ENCODE assay signal across 20 cellular contexts in the genomic region with DNA sequence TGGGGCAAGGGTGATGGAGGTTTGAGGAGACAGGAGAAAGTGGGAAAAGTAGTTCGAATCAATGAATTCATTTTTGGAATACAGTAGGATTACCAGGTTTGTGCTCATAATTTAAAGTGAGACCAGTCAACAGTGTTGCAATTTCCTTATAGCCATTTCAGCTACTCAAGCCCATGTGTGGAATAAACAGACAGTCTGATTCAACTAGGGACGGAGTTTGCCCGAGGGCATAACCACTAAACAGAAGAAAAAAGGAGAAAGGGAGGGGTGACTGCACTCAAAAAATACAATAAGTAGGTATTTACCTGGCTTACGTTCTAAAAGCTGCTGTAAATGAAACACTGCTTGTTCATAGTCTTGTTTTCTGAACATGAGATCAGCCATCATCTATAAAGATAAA. TPM values are rescaled to one million over a fixed set of nuclear protein-coding genes. Genes with fewer than 3 reads are reported as not detected.
DNase-seq lines count a peak whose midpoint lies in the region; TF ChIP-seq lines count a peak whose summit lies in the region.
"Had no signal": no experiment of that assay in that cellular context is flagged by ENCODE, and none has a peak within 500 bp of the region (broad histone marks: within the 10 kb centered on the region; RNA-seq: fewer than 3 reads in every experiment).

No MANE protein-coding gene starts in this region.

- H3K27ac Mint-ChIP-seq in mesothelial cell of epicardium (peak overlapping the region; percentile 19), H9 (0 out of 7 replicates have a peak overlapping the region, but pooled peaks of 1 of the 3 experiments have one; percentile 0)
- H3K27ac Mint-ChIP-seq: activated CD4-positive, alpha-beta memory T cell treated with anti-CD3 and anti-CD28 coated beads, Interleukin-2, amount 10 ng/mL, durations not matched to agents 7 days and 5 days; GM23338; stimulated activated naive B cell treated with anti-CD40 and anti-IgM and Interleukin-4, amounts not matched to agents 10 μg/mL and 1 μg/mL and 100 μg/mL, for 72 hours had no signal

- no peak overlapping the region for H3K14ac ChIP-seq in H9 (ENCODE audit: insufficient read depth, low read length)

- no peak overlapping the region for H4K5ac ChIP-seq in H9 (ENCODE audit: insufficient read length, low read depth, low read length)

- no peak overlapping the region for H2BK120ac ChIP-seq in H9 (ENCODE audit: low read depth, low read length, poor library complexity, severe bottlenecking)

- peaks cover 0 to 8% of the 10 kb centered on the region in 2 donors for H3K4me1 ChIP-seq in breast epithelium
- no peaks in the 10 kb centered on the region for H3K4me1 ChIP-seq in SJCRH30
- H3K4me1 ChIP-seq in H9 (ENCODE audit: insufficient read depth, low read length), result no peaks in the 10 kb centered on the region

- peaks cover 42% of the 10 kb centered on the region for H3K36me3 Mint-ChIP-seq in mesothelial cell of epicardium
- peaks cover 16 to 51% (median 50%) of the 10 kb centered on the region in 3 experiments; a peak in 6 of 7 replicates for H3K36me3 Mint-ChIP-seq in H9 (ENCODE audit: insufficient read depth in 1 of 3, low read depth in 3 of 3)

- H3K23ac ChIP-seq in H9 (ENCODE audit: insufficient read length, low read depth, low read length), result no peak overlapping the region

- H3K9me3 ChIP-seq in breast epithelium, result no peaks in the 10 kb centered on the region
- no peaks in the 10 kb centered on the region for H3K9me3 ChIP-seq in SJCRH30 (replicated peaks)
- no peaks in the 10 kb centered on the region for H3K9me3 ChIP-seq in H9 (ENCODE audit: control insufficient read depth, low read depth, low read length)
- H3K9me3 ChIP-seq: BLaER1, heart right ventricle, ovary, upper lobe of left lung had no signal

- peaks cover 10% of the 10 kb centered on the region for H3K4me1 Mint-ChIP-seq in mesothelial cell of epicardium
- H3K4me1 Mint-ChIP-seq in H9, result peaks cover 6 to 8% of the 10 kb centered on the region in 2 experiments
- H3K4me1 Mint-ChIP-seq: GM23338 had no signal

- H4K8ac ChIP-seq in H9 (replicated peaks; ENCODE audit: insufficient read length, low read depth, low read length), result no peak overlapping the region

- H3K27me3 ChIP-seq in breast epithelium (no peaks in the 10 kb centered on the region), SJCRH30 (no peaks in the 10 kb centered on the region), H9 (ENCODE audit: insufficient read depth, low read length) (no peaks in the 10 kb centered on the region)
- H3K27me3 ChIP-seq: BLaER1, heart right ventricle, ovary, upper lobe of left lung had no signal

- no peak overlapping the region for H4K91ac ChIP-seq in H9 (ENCODE audit: insufficient read length, low read depth, low read length)

- intact Hi-C loops in breast epithelium (cut with DNase I; ENCODE audit: low total_unique reads), result no loop called here

- H3K23me2 ChIP-seq in H9 (ENCODE audit: insufficient read length, low read depth, low read length, poor library complexity, severe bottlenecking), result no peaks in the 10 kb centered on the region

- TF ChIP-seq CTCF in breast epithelium (IDR thresholded peaks at IDR 0.05), result no peak
- TF ChIP-seq CTCF in mesothelial cell of epicardium (IDR thresholded peaks at IDR 0.05; ENCODE audit: unreplicated experiment), result no peak
- TF ChIP-seq CTCF in H9 (conservative IDR thresholded peaks at IDR 0.05), result no peak

- H4K20me1 ChIP-seq in H9 (ENCODE audit: control insufficient read depth, insufficient read depth, insufficient read length), result no peaks in the 10 kb centered on the region
- H4K20me1 ChIP-seq: BLaER1 had no signal

- no peak for TF ChIP-seq POLR2A in breast epithelium (IDR thresholded peaks at IDR 0.05)

- no peak overlapping the region for H3K4me3 Mint-ChIP-seq in mesothelial cell of epicardium
- H3K4me3 Mint-ChIP-seq in H9, result no peak overlapping the region
- H3K4me3 Mint-ChIP-seq: activated CD4-positive, alpha-beta memory T cell treated with anti-CD3 and anti-CD28 coated beads, Interleukin-2, amount 10 ng/mL, durations not matched to agents 7 days and 5 days; GM23338; stimulated activated naive B cell treated with anti-CD40 and anti-IgM and Interleukin-4, amounts not matched to agents 10 μg/mL and 1 μg/mL and 100 μg/mL, for 72 hours had no signal

- H2AFZ ChIP-seq in H9 (ENCODE audit: low read length), result no peak overlapping the region
- H2AFZ ChIP-seq: GM23338 had no signal

- H2BK5ac ChIP-seq in H9 (ENCODE audit: insufficient read length, low read length), result no peak overlapping the region

- no peak overlapping the region for H2BK12ac ChIP-seq in H9 (ENCODE audit: insufficient read length, low read depth, low read length)

- H3K56ac ChIP-seq in H9 (ENCODE audit: insufficient read length, low read depth, low read length), result no peak overlapping the region

- DNase-seq in ELR (ENCODE audit: low read depth) (peak; percentile 89), NCI-H146 (lab: John Stamatoyannopoulos, UW) (peak; percentile 44), breast epithelium (ENCODE audit: low spot score in 2 of 2) (peak in 1 of 2 donors; percentile 27), mesothelial cell of epicardium (ENCODE audit: low spot score in 2 of 2, unreplicated experiment in 2 of 2) (no peak), SJCRH30 (no peak), HCEC 1CT (no peak), H9 (no peak)
- DNase-seq: activated CD4-positive, alpha-beta memory T cell treated with anti-CD3 and anti-CD28 coated beads, Interleukin-2, amount 10 ng/mL, durations not matched to agents 7 days and 5 days; DMS153; heart right ventricle; kidney glomerular epithelial cell; NCI-H1105; NCI-H510A; ovary; SHP77; stimulated activated naive B cell treated with anti-CD40 and anti-IgM and Interleukin-4, amounts not matched to agents 10 μg/mL and 1 μg/mL and 100 μg/mL, for 72 hours; upper lobe of left lung had no signal

- H2BK15ac ChIP-seq in H9 (ENCODE audit: low read depth, low read length), result no peak overlapping the region

- H3K27me3 Mint-ChIP-seq in mesothelial cell of epicardium (ENCODE audit: low read depth), result no peaks in the 10 kb centered on the region
- no peaks in the 10 kb centered on the region for H3K27me3 Mint-ChIP-seq in H9 (ENCODE audit: low read depth)
- H3K27me3 Mint-ChIP-seq: activated CD4-positive, alpha-beta memory T cell treated with anti-CD3 and anti-CD28 coated beads, Interleukin-2, amount 10 ng/mL, durations not matched to agents 7 days and 5 days; stimulated activated naive B cell treated with anti-CD40 and anti-IgM and Interleukin-4, amounts not matched to agents 10 μg/mL and 1 μg/mL and 100 μg/mL, for 72 hours had no signal

- no peak overlapping the region for H3K18ac ChIP-seq in H9 (ENCODE audit: insufficient read length, low read depth, low read length)

- H3K36me3 ChIP-seq in breast epithelium, result no peaks in the 10 kb centered on the region
- H3K36me3 ChIP-seq in SJCRH30, result peaks cover 33% of the 10 kb centered on the region
- H3K36me3 ChIP-seq: ovary had no signal

- H3K27ac ChIP-seq in breast epithelium, result peak overlapping the region; percentile 60 to 70
- no peak overlapping the region for H3K27ac ChIP-seq in SJCRH30
- no peak overlapping the region for H3K27ac ChIP-seq in H9 (ENCODE audit: insufficient read length, low read depth, low read length)
- H3K27ac ChIP-seq: BLaER1, skin epidermis, upper lobe of left lung had no signal

- H2BK20ac ChIP-seq in H9 (ENCODE audit: low read depth, low read length, poor library complexity, severe bottlenecking), result no peak overlapping the region

- H3K79me1 ChIP-seq in H9 (ENCODE audit: insufficient read depth, low read depth, low read length, poor library complexity, severe bottlenecking), result no peaks in the 10 kb centered on the region

- H3T11ph ChIP-seq in H9 (ENCODE audit: low read length), result no peak overlapping the region

- H2AK5ac ChIP-seq in H9 (ENCODE audit: insufficient read length, low read length), result no peak overlapping the region

- H3K4me2 ChIP-seq in H9 (ENCODE audit: insufficient read depth, insufficient read length, low read length), result no peak overlapping the region
- H3K4me2 ChIP-seq: BLaER1, GM23338 had no signal

- WGBS in H9 (ENCODE audit: extremely low coverage, insufficient read length, low lambda C conversion rate), result no CpG with 5 or more reads among the region's 4 CpGs

- H3K4ac ChIP-seq in H9 (ENCODE audit: low read depth, low read length), result no peak overlapping the region

- H3K79me2 ChIP-seq in H9 (ENCODE audit: insufficient read depth, low read length), result no peaks in the 10 kb centered on the region

- H3K4me3 ChIP-seq in breast epithelium (no peak overlapping the region), SJCRH30 (no peak overlapping the region)
- H3K4me3 ChIP-seq: BLaER1, GM23338, heart right ventricle, ovary, skin epidermis, upper lobe of left lung had no signal

- no peak overlapping the region for H3K9ac ChIP-seq in H9 (ENCODE audit: extremely low read depth, insufficient read length, low read length)
- H3K9ac ChIP-seq: BLaER1 had no signal

- H3K9me3 Mint-ChIP-seq in mesothelial cell of epicardium (no peaks in the 10 kb centered on the region), H9 (no peaks in the 10 kb centered on the region)
- H3K9me3 Mint-ChIP-seq: activated CD4-positive, alpha-beta memory T cell treated with anti-CD3 and anti-CD28 coated beads, Interleukin-2, amount 10 ng/mL, durations not matched to agents 7 days and 5 days; GM23338; stimulated activated naive B cell treated with anti-CD40 and anti-IgM and Interleukin-4, amounts not matched to agents 10 μg/mL and 1 μg/mL and 100 μg/mL, for 72 hours had no signal

RNA-seq across cellular contexts. Expression of a gene that starts 55.2 kb away (rescaled TPM):
- 10 to 100 TPM; 28.6 to 54.3 (median 49.8) TPM for total RNA-seq in breast epithelium
- 30.4 to 33.9 TPM (median 33.8 TPM) in 3 replicates for total RNA-seq in mesothelial cell of epicardium
- 37.0 and 38.4 TPM in 2 replicates for total RNA-seq in SJCRH30 (2014; rRNA removed; shearing (Covaris generic))
- 16.6 and 18.8 TPM in 2 replicates for total RNA-seq in H9 (2021)

Comparison
In these comparisons a context has a peak if more than half of its experiments do, and no peak if none do; other contexts are left out.
1. DNase-seq: peak in ELR (single experiment) and NCI-H146 (single experiment); none in mesothelial cell of epicardium (0 of 2), SJCRH30 (0 of 2), HCEC 1CT (single experiment) and H9 (single experiment).
2. H3K27ac ChIP-seq: peak in breast epithelium (2 of 2); none in SJCRH30 (single experiment) and H9 (single experiment).